ENCODE assay signal across 8 cellular contexts in the genomic region with DNA sequence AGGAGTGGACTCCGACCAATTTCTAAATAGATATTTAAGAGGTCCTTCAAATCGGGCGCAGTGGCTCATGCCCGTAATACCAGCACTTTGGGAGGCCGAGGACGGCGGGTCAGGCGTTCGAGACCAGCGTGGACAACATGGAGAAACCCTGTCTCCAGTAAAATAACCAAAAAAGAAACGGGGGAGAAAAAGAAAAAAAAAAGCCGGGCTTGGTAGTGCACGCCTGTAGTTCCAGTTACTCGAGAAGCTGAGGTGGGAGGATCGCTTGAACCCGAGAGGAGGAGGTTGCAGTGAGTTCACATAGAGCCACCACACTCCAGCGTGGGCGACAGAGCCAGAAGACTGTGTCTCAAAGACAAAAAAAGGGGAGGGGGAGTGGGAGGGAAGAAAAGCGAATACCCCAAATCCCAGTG. TPM values are rescaled to one million over a fixed set of nuclear protein-coding genes. Genes with fewer than 3 reads are reported as not detected.
DNase-seq lines count a peak whose midpoint lies in the region; ATAC-seq and TF ChIP-seq lines count a peak whose summit lies in the region.

No MANE protein-coding gene starts in this region.

- no peaks in the 10 kb centered on the region for H3K36me3 ChIP-seq in parathyroid adenoma (ENCODE audit: control insufficient read depth, insufficient read depth, low read length)

- H3K9me3 ChIP-seq in parathyroid adenoma (ENCODE audit: control insufficient read depth, low read length), result no peaks in the 10 kb centered on the region

- CTCF ChIA-PET in HEK293T (lab: Yijun Ruan, JAX), result no interaction called here

- TF ChIP-seq CTCF in fibroblast of the aortic adventitia (IDR thresholded peaks at IDR 0.05; ENCODE audit: insufficient read depth, low read length), result no peak
- TF ChIP-seq CTCF in parathyroid adenoma (IDR thresholded peaks at IDR 0.05), result no peak
- TF ChIP-seq CTCF in GM13976 (IDR thresholded peaks at IDR 0.05; ENCODE audit: borderline replicate concordance, control extremely low read depth, extremely low read depth, insufficient read depth, missing control alignments), result no peak

- H3K27me3 ChIP-seq in parathyroid adenoma (ENCODE audit: control insufficient read depth, insufficient read depth, low read length), result no peaks in the 10 kb centered on the region

- H3K9ac ChIP-seq in parathyroid adenoma, result no peak overlapping the region

- H3K4me3 ChIP-seq in fibroblast of the aortic adventitia (ENCODE audit: low read depth, low read length) (peak overlapping the region; percentile 55), parathyroid adenoma (ENCODE audit: low read depth, low read length) (peak overlapping the region; percentile 69)

- H3K4me1 ChIP-seq in parathyroid adenoma, result no peaks in the 10 kb centered on the region

- POLR2A ChIA-PET in HEK293T (lab: Yijun Ruan, JAX), result interaction anchor here (3.0 to 16.4 kb wide), 5 partner anchors 12 to 1112 kb away, joined by 20 to 715 read pairs (median 243); a partner anchor contains a TSS

- no peaks in the 10 kb centered on the region for H3K79me2 ChIP-seq in parathyroid adenoma

- in situ Hi-C loops in GM13976 (cut with MboI; ENCODE audit: low sequenced_read_pairs, unreplicated experiment), result loop anchor here (10.0 kb wide), 3 partner anchors 171 to 1801 kb away; a partner anchor contains a TSS

- H3K4me2 ChIP-seq in parathyroid adenoma (ENCODE audit: low read length), result peak overlapping the region; percentile 89

- ATAC-seq in HG03135 (IDR thresholded peaks at IDR 0.05; ENCODE audit: unreplicated experiment) (no peak), GM19023 (IDR thresholded peaks at IDR 0.05; ENCODE audit: unreplicated experiment) (no peak)

- H3K27ac ChIP-seq in parathyroid adenoma, result peak overlapping the region; percentile 84

- peak overlapping the region; percentile 53 for H2AFZ ChIP-seq in parathyroid adenoma

- no peak for DNase-seq in HEK293T (ENCODE audit: extremely low spot score)
- peak; percentile 50 to 67 for DNase-seq in activated CD4-positive, alpha-beta T cell treated with anti-CD3 and anti-CD28 coated beads, Interleukin-2, amount 50 U/mL, for 48 hours
- no peak for DNase-seq in fibroblast of the aortic adventitia (ENCODE audit: low read depth)
- DNase-seq in OCI-M1 (lab: John Stamatoyannopoulos, UW), result no peak
- DNase-seq in GM13976 (ENCODE audit: low spot score), result no peak

TF ChIP-seq in HEK293T, 16 proteins besides CTCF, POLR2A, EP300 and RAD21:
- TF ChIP-seq FOXA1 (IDR thresholded peaks at IDR 0.05), result no peak
- peak; percentile 38 for TF ChIP-seq L3MBTL2 (conservative IDR thresholded peaks at IDR 0.05)
- TF ChIP-seq TARDBP (IDR thresholded peaks at IDR 0.05), result no peak
- TF ChIP-seq ELF4 (IDR thresholded peaks at IDR 0.05), result no peak
- TF ChIP-seq FOXM1 (IDR thresholded peaks at IDR 0.05; ENCODE audit: borderline replicate concordance), result no peak

RNA-seq across cellular contexts. Expression of gene HFE, which starts 53.3 kb away (rescaled TPM):
- 7.4 and 9.0 TPM in 2 replicates for total RNA-seq in fibroblast of the aortic adventitia (ENCODE audit: low replicate concordance)

Comparison
In these comparisons a context has a peak if more than half of its experiments do, and no peak if none do; other contexts are left out.
1. DNase-seq: peak in activated CD4-positive, alpha-beta T cell treated with anti-CD3 and anti-CD28 coated beads, Interleukin-2, amount 50 U/mL, for 48 hours (2 of 2); none in HEK293T (single experiment), fibroblast of the aortic adventitia (single experiment), OCI-M1 (single experiment) and GM13976 (single experiment).